In the genomic region with DNA sequence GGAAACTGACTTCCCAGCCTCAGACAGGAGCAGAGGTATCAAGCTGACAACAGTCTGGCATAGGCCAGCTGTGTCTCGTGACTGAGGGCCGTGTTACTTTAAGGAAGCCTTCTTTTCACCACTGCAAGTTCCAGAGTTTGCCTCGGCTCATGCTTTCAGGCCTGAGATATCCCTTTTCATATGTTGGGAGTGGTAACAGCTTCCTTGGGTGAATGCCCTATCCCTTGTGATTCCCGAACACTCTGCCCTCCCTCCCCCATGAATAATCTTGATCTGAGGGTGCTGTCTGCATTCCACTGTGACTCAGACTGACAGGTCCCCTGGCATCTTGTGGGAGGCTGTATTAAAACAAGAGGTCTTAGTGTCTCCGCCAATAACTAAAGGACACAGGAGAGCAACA, we compare ENCODE assay signal across 11 cellular contexts. TPM values are rescaled to one million over a fixed set of nuclear protein-coding genes. Genes with fewer than 3 reads are reported as not detected.
DNase-seq lines count a peak whose midpoint lies in the region; FAIRE-seq lines count a peak whose summit lies in the region.
"Had no signal": no experiment of that assay in that cellular context is flagged by ENCODE, and none has a peak within 500 bp of the region (broad histone marks: within the 10 kb centered on the region; RNA-seq: fewer than 3 reads in every experiment).

No MANE protein-coding gene starts in this region.

- no peak overlapping the region for H3K4me3 ChIP-seq in HUES48 (ENCODE audit: low read depth, low read length)

- H3K36me3 ChIP-seq in HUES48 (ENCODE audit: control insufficient read depth, insufficient read depth, low read length): no peaks in the 10 kb centered on the region

- peak overlapping the region; percentile 29 for H3K27ac ChIP-seq in HUES48 (ENCODE audit: low read depth, low read length)
- H3K27ac ChIP-seq: KMS-11 had no signal

- no peak overlapping the region for H3K9ac ChIP-seq in HUES48 (ENCODE audit: low read depth, low read length)
- H3K9ac ChIP-seq: KMS-11 had no signal

- H3K27me3 ChIP-seq in HUES48 (ENCODE audit: control insufficient read depth, insufficient read depth, low read length): no peaks in the 10 kb centered on the region

- no peak for FAIRE-seq in frontal cortex (lab: Jason Lieb, UNC)

- no peaks in the 10 kb centered on the region; the same call in 1 of the 2 replicates for H3K9me3 ChIP-seq in HUES48 (ENCODE audit: control insufficient read depth, insufficient read depth, low read length)

- peaks cover 10% of the 10 kb centered on the region for H3K4me1 ChIP-seq in HUES48 (ENCODE audit: control insufficient read depth, insufficient read depth, low read length)

- DNase-seq in AG08396 (ENCODE audit: low spot score) (peak; percentile 59), dedifferentiated amniotic fluid mesenchymal stem cell (ENCODE audit: extremely low spot score) (peak; percentile 52), kidney tubule cell (ENCODE audit: low spot score) (peak; percentile 84), frontal cortex (ENCODE audit: low spot score in 2 of 2) (no peak), medulla oblongata (ENCODE audit: extremely low spot score) (no peak), HuH-7 (ENCODE audit: low spot score) (no peak), NCI-H345 (lab: John Stamatoyannopoulos, UW) (no peak)
- DNase-seq: activated CD8-positive, alpha-beta T cell treated with anti-CD3 and anti-CD28 coated beads, Interleukin-2, amount 10 ng/mL, durations not matched to agents 7 days and 5 days; activated naive CD8-positive, alpha-beta T cell treated with anti-CD3 and anti-CD28 coated beads, Interleukin-2, amount 50 U/mL, for 24 hours had no signal

RNA-seq across cellular contexts. Expression of gene ARL15, which starts 49.7 kb away (rescaled TPM):
- 123 TPM for total RNA-seq in frontal cortex

Comparison
In these comparisons a context has a peak if more than half of its experiments do, and no peak if none do; other contexts are left out.
1. DNase-seq: peak in AG08396 (single experiment), dedifferentiated amniotic fluid mesenchymal stem cell (single experiment) and kidney tubule cell (single experiment); none in frontal cortex (0 of 2), medulla oblongata (single experiment), HuH-7 (single experiment) and NCI-H345 (single experiment).